Comparison of ENCODE assay signal across 31 cellular contexts in the genomic region with DNA sequence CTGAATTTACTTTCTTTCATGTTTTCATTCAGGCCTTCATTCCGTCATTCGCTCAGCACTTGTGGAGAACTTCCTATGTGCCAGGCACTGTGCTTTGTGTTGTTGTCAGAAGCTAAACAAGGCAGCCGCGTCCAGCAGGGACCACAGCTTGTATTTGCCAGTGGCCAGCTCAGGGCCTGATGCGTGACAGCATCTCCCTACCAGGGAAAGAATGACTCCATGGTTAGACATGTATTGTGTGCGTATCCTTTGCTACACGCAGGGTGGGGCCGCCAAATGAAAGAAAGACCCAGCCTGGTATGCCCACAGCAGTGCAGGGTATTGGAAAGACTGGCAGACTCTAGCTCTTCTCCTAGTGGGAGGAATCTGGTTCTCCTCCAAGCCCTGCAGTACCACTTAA. TPM values are rescaled to one million over a fixed set of nuclear protein-coding genes. Genes with fewer than 3 reads are reported as not detected.
"Had no signal": no experiment of that assay in that cellular context is flagged by ENCODE, and none has a peak within 500 bp of the region (broad histone marks: within the 10 kb centered on the region; RNA-seq: fewer than 3 reads in every experiment).

No MANE protein-coding gene starts in this region.

- H3K9me3 Mint-ChIP-seq: central memory CD8-positive, alpha-beta T cell; memory B cell; mesothelial cell of epicardium; natural killer cell treated with Interleukin-12 subunit alpha and Interleukin-12 subunit beta and Interleukin-15 and Interleukin-18, amount 100 ng/mL, for 72 hours; neural crest cell; type B pancreatic cell had no signal

- H3K36me3 Mint-ChIP-seq: memory B cell; mesothelial cell of epicardium; naive B cell; natural killer cell treated with Interleukin-12 subunit alpha and Interleukin-12 subunit beta and Interleukin-15 and Interleukin-18, amount 100 ng/mL, for 72 hours; type B pancreatic cell had no signal

- H3K27ac Mint-ChIP-seq: memory B cell; mesothelial cell of epicardium; naive B cell; natural killer cell treated with Interleukin-12 subunit alpha and Interleukin-12 subunit beta and Interleukin-15 and Interleukin-18, amount 100 ng/mL, for 72 hours; progenitor cell of endocrine pancreas; type B pancreatic cell had no signal

- H3K9me3 ChIP-seq: gastrocnemius medialis, left lung, lower lobe of right lung, mucosa of descending colon, neutrophil, stomach, thyroid gland had no signal

- DNase-seq: dermis blood vessel endothelial cell; effector memory CD4-positive, alpha-beta T cell; foreskin fibroblast; gastrocnemius medialis; head of caudate nucleus; hippocampal formation; left cardiac atrium; left lung; lower lobe of right lung; mucosa of descending colon; naive B cell; stimulated activated CD4-positive, alpha-beta T cell treated with anti-CD3 and anti-CD28 coated beads, Interleukin-12 subunit alpha, Interleukin-12 subunit beta, amount 100 ng/mL, for 4 hours; stimulated activated CD4-positive, alpha-beta T cell treated with anti-CD3 and anti-CD28 coated beads, Interleukin-1b, Interleukin-23, amount 100 ng/mL, for 48 hours; stimulated activated CD4-positive, alpha-beta T cell treated with anti-CD3 and anti-CD28 coated beads, Interleukin-4, amount 100 ng/mL, for 1 hour; stimulated activated CD8-positive, alpha-beta memory T cell treated with anti-CD3 and anti-CD28 coated beads, Interleukin-4, amount 100 ng/mL, for 48 hours; stimulated activated naive CD4-positive, alpha-beta T cell; stomach; thyroid gland had no signal

- H3K4me1 ChIP-seq: parathyroid adenoma had no signal

- H3K36me3 ChIP-seq: gastrocnemius medialis, left lung, lower lobe of right lung, neutrophil, stomach, thyroid gland had no signal

- H3K9ac ChIP-seq: parathyroid adenoma had no signal

- H3K4me2 ChIP-seq: smooth muscle cell had no signal

- H2AFZ ChIP-seq: parathyroid adenoma had no signal

- H3K27me3 ChIP-seq: thyroid gland had no signal

- H3K79me2 ChIP-seq: parathyroid adenoma had no signal

- H3K27ac ChIP-seq: coronary artery, left lung, lower lobe of right lung, neutrophil, parathyroid adenoma, stomach, thyroid gland had no signal

- H3K4me3 Mint-ChIP-seq: central memory CD8-positive, alpha-beta T cell; memory B cell; mesothelial cell of epicardium; naive B cell; natural killer cell treated with Interleukin-12 subunit alpha and Interleukin-12 subunit beta and Interleukin-15 and Interleukin-18, amount 100 ng/mL, for 72 hours; neural crest cell; type B pancreatic cell had no signal

- H3K4me3 ChIP-seq: coronary artery, gastrocnemius medialis, left lung, lower lobe of right lung, mucosa of descending colon, smooth muscle cell, stomach, thyroid gland had no signal

- ATAC-seq: gastrocnemius medialis; left cardiac atrium; left lung; lower lobe of right lung; mucosa of descending colon; natural killer cell treated with Interleukin-12 subunit alpha and Interleukin-12 subunit beta and Interleukin-15 and Interleukin-18, amount 100 ng/mL, for 72 hours; sciatic nerve had no signal

RNA-seq across cellular contexts. Expression of a gene that starts 51.5 kb away (rescaled TPM):
- total RNA-seq: gastrocnemius medialis; natural killer cell treated with Interleukin-12 subunit alpha and Interleukin-12 subunit beta and Interleukin-15 and Interleukin-18, amount 100 ng/mL, for 72 hours; neural crest cell; smooth muscle cell; subcutaneous adipose tissue had no signal
- polyA plus RNA-seq: smooth muscle cell had no signal
